In the genomic region with DNA sequence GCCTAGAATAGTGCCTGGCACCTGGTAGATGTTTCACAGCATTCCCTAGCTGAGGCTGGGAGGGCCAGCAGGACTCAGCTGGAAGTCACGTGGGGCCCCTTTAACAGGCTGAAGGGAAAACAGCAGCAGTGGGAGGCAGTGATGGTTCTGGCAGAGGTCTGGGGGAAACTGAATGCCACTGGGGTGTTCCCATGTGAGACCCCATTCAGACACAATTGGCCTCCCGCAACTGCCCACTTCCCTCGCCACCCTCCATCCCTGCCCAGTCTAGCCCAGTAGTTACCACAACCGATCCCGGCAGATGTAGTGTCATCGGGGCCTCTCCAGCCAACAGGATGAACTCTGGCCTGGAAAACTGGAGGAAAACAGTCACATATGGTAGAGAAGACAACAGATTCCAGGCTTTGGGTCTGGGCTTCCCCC, we compare ENCODE assay signal across 1 cellular context.
TF ChIP-seq lines count a peak whose summit lies in the region.

No MANE protein-coding gene starts in this region.

TF ChIP-seq in GM23338, 12 proteins besides CTCF, POLR2A, EP300 and RAD21:
- TF ChIP-seq, protein P1, sequence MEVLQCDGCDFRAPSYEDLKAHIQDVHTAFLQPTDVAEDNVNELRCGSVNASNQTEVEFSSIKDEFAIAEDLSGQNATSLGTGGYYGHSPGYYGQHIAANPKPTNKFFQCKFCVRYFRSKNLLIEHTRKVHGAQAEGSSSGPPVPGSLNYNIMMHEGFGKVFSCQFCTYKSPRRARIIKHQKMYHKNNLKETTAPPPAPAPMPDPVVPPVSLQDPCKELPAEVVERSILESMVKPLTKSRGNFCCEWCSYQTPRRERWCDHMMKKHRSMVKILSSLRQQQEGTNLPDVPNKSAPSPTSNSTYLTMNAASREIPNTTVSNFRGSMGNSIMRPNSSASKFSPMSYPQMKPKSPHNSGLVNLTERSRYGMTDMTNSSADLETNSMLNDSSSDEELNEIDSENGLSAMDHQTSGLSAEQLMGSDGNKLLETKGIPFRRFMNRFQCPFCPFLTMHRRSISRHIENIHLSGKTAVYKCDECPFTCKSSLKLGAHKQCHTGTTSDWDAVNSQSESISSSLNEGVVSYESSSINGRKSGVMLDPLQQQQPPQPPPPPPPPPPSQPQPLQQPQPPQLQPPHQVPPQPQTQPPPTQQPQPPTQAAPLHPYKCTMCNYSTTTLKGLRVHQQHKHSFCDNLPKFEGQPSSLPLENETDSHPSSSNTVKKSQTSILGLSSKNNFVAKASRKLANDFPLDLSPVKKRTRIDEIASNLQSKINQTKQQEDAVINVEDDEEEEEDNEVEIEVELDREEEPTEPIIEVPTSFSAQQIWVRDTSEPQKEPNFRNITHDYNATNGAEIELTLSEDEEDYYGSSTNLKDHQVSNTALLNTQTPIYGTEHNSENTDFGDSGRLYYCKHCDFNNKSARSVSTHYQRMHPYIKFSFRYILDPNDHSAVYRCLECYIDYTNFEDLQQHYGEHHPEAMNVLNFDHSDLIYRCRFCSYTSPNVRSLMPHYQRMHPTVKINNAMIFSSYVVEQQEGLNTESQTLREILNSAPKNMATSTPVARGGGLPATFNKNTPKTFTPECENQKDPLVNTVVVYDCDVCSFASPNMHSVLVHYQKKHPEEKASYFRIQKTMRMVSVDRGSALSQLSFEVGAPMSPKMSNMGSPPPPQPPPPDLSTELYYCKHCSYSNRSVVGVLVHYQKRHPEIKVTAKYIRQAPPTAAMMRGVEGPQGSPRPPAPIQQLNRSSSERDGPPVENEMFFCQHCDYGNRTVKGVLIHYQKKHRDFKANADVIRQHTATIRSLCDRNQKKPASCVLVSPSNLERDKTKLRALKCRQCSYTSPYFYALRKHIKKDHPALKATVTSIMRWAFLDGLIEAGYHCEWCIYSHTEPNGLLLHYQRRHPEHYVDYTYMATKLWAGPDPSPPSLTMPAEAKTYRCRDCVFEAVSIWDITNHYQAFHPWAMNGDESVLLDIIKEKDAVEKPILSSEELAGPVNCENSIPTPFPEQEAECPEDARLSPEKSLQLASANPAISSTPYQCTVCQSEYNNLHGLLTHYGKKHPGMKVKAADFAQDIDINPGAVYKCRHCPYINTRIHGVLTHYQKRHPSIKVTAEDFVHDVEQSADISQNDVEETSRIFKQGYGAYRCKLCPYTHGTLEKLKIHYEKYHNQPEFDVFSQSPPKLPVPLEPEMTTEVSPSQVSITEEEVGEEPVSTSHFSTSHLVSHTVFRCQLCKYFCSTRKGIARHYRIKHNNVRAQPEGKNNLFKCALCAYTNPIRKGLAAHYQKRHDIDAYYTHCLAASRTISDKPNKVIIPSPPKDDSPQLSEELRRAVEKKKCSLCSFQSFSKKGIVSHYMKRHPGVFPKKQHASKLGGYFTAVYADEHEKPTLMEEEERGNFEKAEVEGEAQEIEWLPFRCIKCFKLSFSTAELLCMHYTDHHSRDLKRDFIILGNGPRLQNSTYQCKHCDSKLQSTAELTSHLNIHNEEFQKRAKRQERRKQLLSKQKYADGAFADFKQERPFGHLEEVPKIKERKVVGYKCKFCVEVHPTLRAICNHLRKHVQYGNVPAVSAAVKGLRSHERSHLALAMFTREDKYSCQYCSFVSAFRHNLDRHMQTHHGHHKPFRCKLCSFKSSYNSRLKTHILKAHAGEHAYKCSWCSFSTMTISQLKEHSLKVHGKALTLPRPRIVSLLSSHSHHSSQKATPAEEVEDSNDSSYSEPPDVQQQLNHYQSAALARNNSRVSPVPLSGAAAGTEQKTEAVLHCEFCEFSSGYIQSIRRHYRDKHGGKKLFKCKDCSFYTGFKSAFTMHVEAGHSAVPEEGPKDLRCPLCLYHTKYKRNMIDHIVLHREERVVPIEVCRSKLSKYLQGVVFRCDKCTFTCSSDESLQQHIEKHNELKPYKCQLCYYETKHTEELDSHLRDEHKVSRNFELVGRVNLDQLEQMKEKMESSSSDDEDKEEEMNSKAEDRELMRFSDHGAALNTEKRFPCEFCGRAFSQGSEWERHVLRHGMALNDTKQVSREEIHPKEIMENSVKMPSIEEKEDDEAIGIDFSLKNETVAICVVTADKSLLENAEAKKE (CRISPR knock-in tag; IDR thresholded peaks at IDR 0.05): no peak
- TF ChIP-seq JUNB (IDR thresholded peaks at IDR 0.05; ENCODE audit: unreplicated experiment) (no peak), POLR2AphosphoS5 (IDR thresholded peaks at IDR 0.05; ENCODE audit: low read depth) (no peak), NANOG (IDR thresholded peaks at IDR 0.05; ENCODE audit: borderline replicate concordance) (no peak), EZH2phosphoT487 (IDR thresholded peaks at IDR 0.05; ENCODE audit: unreplicated experiment) (no peak), ZNF114 (CRISPR knock-in tag; IDR thresholded peaks at IDR 0.05) (no peak), CREB1 (CRISPR knock-in tag; IDR thresholded peaks at IDR 0.05; ENCODE audit: low read depth) (no peak), EZH2 (IDR thresholded peaks at IDR 0.05; ENCODE audit: low read depth, unreplicated experiment) (no peak), STAT1 (IDR thresholded peaks at IDR 0.05; ENCODE audit: unreplicated experiment) (no peak), ZNF331 (CRISPR knock-in tag; IDR thresholded peaks at IDR 0.05; ENCODE audit: low read depth) (no peak)
- TF ChIP-seq, protein P2, sequence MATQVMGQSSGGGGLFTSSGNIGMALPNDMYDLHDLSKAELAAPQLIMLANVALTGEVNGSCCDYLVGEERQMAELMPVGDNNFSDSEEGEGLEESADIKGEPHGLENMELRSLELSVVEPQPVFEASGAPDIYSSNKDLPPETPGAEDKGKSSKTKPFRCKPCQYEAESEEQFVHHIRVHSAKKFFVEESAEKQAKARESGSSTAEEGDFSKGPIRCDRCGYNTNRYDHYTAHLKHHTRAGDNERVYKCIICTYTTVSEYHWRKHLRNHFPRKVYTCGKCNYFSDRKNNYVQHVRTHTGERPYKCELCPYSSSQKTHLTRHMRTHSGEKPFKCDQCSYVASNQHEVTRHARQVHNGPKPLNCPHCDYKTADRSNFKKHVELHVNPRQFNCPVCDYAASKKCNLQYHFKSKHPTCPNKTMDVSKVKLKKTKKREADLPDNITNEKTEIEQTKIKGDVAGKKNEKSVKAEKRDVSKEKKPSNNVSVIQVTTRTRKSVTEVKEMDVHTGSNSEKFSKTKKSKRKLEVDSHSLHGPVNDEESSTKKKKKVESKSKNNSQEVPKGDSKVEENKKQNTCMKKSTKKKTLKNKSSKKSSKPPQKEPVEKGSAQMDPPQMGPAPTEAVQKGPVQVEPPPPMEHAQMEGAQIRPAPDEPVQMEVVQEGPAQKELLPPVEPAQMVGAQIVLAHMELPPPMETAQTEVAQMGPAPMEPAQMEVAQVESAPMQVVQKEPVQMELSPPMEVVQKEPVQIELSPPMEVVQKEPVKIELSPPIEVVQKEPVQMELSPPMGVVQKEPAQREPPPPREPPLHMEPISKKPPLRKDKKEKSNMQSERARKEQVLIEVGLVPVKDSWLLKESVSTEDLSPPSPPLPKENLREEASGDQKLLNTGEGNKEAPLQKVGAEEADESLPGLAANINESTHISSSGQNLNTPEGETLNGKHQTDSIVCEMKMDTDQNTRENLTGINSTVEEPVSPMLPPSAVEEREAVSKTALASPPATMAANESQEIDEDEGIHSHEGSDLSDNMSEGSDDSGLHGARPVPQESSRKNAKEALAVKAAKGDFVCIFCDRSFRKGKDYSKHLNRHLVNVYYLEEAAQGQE (IDR thresholded peaks at IDR 0.05; ENCODE audit: unreplicated experiment): no peak
- TF ChIP-seq, protein P3, sequence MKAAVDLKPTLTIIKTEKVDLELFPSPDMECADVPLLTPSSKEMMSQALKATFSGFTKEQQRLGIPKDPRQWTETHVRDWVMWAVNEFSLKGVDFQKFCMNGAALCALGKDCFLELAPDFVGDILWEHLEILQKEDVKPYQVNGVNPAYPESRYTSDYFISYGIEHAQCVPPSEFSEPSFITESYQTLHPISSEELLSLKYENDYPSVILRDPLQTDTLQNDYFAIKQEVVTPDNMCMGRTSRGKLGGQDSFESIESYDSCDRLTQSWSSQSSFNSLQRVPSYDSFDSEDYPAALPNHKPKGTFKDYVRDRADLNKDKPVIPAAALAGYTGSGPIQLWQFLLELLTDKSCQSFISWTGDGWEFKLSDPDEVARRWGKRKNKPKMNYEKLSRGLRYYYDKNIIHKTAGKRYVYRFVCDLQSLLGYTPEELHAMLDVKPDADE (IDR thresholded peaks at IDR 0.05): no peak
